1 cellular context compared by ENCODE assay signal in the genomic region with DNA sequence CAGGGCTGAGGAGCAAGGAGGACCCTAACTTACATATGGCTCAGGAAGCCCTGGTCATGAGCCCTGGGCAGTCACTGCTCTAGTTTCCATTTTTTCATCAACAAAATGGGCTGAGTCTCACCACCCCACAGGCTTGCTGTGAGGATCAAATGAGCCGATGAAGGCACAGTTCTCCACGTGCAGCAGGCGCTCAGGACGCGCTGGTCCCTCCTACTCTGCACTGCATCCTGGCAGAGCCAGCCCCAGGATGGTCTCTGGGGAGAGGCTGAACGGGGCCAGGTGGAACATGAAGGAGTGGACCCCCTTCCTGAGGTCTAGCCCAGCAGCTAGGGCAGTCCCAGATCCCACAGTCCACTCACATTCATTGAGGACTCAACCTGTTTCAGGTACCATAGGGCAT.
TF ChIP-seq lines count a peak whose summit lies in the region.

No MANE protein-coding gene starts in this region.

TF ChIP-seq in H1, 55 proteins besides CTCF, POLR2A, EP300 and RAD21:
- TF ChIP-seq POU5F1 (IDR thresholded peaks at IDR 0.05; ENCODE audit: low read depth, low read length), result no peak
- TF ChIP-seq CHD7 (IDR thresholded peaks at IDR 0.05; ENCODE audit: insufficient replicate concordance, low read length), result no peak
- TF ChIP-seq YY1 (IDR thresholded peaks at IDR 0.05; ENCODE audit: low read depth, low read length), result no peak
- TF ChIP-seq SIX5 (IDR thresholded peaks at IDR 0.05; ENCODE audit: low read depth, low read length), result no peak
- TF ChIP-seq SAP30 (IDR thresholded peaks at IDR 0.05; ENCODE audit: insufficient read depth, insufficient replicate concordance, low read length), result no peak
- TF ChIP-seq KDM4A (IDR thresholded peaks at IDR 0.05; ENCODE audit: low read depth, low read length, severe bottlenecking), result no peak
- no peak for TF ChIP-seq CBX5 (IDR thresholded peaks at IDR 0.05; ENCODE audit: low read depth, low read length)
- no peak for TF ChIP-seq EGR1 (IDR thresholded peaks at IDR 0.05; ENCODE audit: borderline replicate concordance, low read depth, low read length)
- no peak for TF ChIP-seq CHD2 (IDR thresholded peaks at IDR 0.05; ENCODE audit: low read length)
- TF ChIP-seq POLR2AphosphoS5 (IDR thresholded peaks at IDR 0.05; ENCODE audit: low read depth, low read length), result no peak
- TF ChIP-seq ATF2 (IDR thresholded peaks at IDR 0.05; ENCODE audit: low read length), result no peak
- no peak for TF ChIP-seq CEBPB (IDR thresholded peaks at IDR 0.05; ENCODE audit: low read depth, low read length)
- TF ChIP-seq HDAC2 (IDR thresholded peaks at IDR 0.05; ENCODE audit: borderline replicate concordance in 1 of 2, low read depth in 2 of 2, low read length in 2 of 2), result no peak
- TF ChIP-seq EZH2 (IDR thresholded peaks at IDR 0.05; ENCODE audit: low read depth, low read length, severe bottlenecking), result no peak
- no peak for TF ChIP-seq NRF1 (IDR thresholded peaks at IDR 0.05; ENCODE audit: low read depth, low read length)
